In genomic region chr13:113355621-113356020, GRCh38 we compare ENCODE assay signal across 1 cellular context.
TF ChIP-seq lines count a peak whose summit lies in the region.

No MANE protein-coding gene starts in this region.

TF ChIP-seq in GM23338, 12 proteins besides CTCF, POLR2A, EP300 and RAD21 (continued from another document):
- TF ChIP-seq REST (IDR thresholded peaks at IDR 0.05; ENCODE audit: unreplicated experiment) (no peak), EZH2 (IDR thresholded peaks at IDR 0.05; ENCODE audit: low read depth, unreplicated experiment) (no peak), ZNF462 (CRISPR knock-in tag; IDR thresholded peaks at IDR 0.05) (no peak), STAT1 (IDR thresholded peaks at IDR 0.05; ENCODE audit: unreplicated experiment) (no peak), ZNF331 (CRISPR knock-in tag; IDR thresholded peaks at IDR 0.05; ENCODE audit: low read depth) (no peak), ZNF114 (CRISPR knock-in tag; IDR thresholded peaks at IDR 0.05) (no peak), JUNB (IDR thresholded peaks at IDR 0.05; ENCODE audit: unreplicated experiment) (no peak), EZH2phosphoT487 (IDR thresholded peaks at IDR 0.05; ENCODE audit: unreplicated experiment) (no peak)
